1 cellular context compared by ENCODE assay signal in the genomic region with DNA sequence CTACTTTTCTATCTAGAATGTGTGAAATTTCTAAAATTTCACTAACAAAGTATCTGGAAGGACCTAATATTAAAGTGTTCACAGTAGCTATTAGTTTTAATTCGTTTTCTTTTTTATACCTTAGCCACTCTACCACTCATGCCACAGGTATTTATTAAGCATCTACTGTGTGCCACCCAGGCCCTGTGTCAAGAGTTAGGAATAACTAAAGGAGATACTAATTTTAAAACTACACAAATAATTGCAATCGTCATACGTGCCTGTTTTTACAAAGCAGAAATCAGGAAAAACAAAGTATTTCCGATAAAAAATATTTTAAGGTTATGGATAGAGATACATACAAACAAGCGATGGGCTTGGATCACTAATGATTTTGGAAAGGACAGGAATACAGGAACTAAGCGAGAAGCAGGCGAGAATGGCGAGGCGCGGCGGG.
A peak's percentile ranks its signal among the peaks of the same experiment; 100 is the strongest.
TF ChIP-seq lines count a peak whose summit lies in the region.

No MANE protein-coding gene starts in this region.

TF ChIP-seq in GM12878, 131 proteins besides CTCF, POLR2A, EP300 and RAD21:
- peak; percentile 42; the same call in 1 of the 2 replicates for TF ChIP-seq ATF7 (IDR thresholded peaks at IDR 0.05; ENCODE audit: low read depth)
- TF ChIP-seq, protein P1, sequence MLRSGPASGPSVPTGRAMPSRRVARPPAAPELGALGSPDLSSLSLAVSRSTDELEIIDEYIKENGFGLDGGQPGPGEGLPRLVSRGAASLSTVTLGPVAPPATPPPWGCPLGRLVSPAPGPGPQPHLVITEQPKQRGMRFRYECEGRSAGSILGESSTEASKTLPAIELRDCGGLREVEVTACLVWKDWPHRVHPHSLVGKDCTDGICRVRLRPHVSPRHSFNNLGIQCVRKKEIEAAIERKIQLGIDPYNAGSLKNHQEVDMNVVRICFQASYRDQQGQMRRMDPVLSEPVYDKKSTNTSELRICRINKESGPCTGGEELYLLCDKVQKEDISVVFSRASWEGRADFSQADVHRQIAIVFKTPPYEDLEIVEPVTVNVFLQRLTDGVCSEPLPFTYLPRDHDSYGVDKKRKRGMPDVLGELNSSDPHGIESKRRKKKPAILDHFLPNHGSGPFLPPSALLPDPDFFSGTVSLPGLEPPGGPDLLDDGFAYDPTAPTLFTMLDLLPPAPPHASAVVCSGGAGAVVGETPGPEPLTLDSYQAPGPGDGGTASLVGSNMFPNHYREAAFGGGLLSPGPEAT (IDR thresholded peaks at IDR 0.05; ENCODE audit: low read depth), result peak; percentile 57; the same call in 1 of the 2 replicates
- no peak for TF ChIP-seq EZH2 (IDR thresholded peaks at IDR 0.05; ENCODE audit: borderline replicate concordance, control insufficient read depth, low read depth, low read length)
- no peak for TF ChIP-seq SMC3 (IDR thresholded peaks at IDR 0.05; ENCODE audit: borderline replicate concordance, low read length)
